ENCODE assay signal across 34 cellular contexts in genomic region chr18:36714476-36714875, GRCh38.
DNase-seq lines count a peak whose midpoint lies in the region; ATAC-seq and TF ChIP-seq lines count a peak whose summit lies in the region.
"Had no signal": no experiment of that assay in that cellular context is flagged by ENCODE, and none has a peak within 500 bp of the region (broad histone marks: within the 10 kb centered on the region; RNA-seq: fewer than 3 reads in every experiment).

No MANE protein-coding gene starts in this region.

- TF ChIP-seq CTCF in GM10266 (IDR thresholded peaks at IDR 0.05; ENCODE audit: control insufficient read depth, insufficient read depth, low read depth, missing control alignments) = peak; percentile 3
- peak; percentile 12 for TF ChIP-seq CTCF in RWPE2 (IDR thresholded peaks at IDR 0.05; ENCODE audit: poor library complexity, severe bottlenecking)
- peak; percentile 25 for TF ChIP-seq CTCF in epithelial cell of proximal tubule (conservative IDR thresholded peaks at IDR 0.05; ENCODE audit: low read depth, low read length)
- peak; percentile 31 for TF ChIP-seq CTCF in type B pancreatic cell (conservative IDR thresholded peaks at IDR 0.05)

- H3K27ac ChIP-seq in RWPE2 (ENCODE audit: poor library complexity, severe bottlenecking) = no peak overlapping the region
- H3K27ac ChIP-seq in SJCRH30 = no peak overlapping the region
- H3K27ac ChIP-seq: coronary artery, hepatocyte, lower lobe of right lung, prostate gland, sigmoid colon, thyroid gland had no signal

- no peak overlapping the region for H3K4me3 Mint-ChIP-seq in type B pancreatic cell
- H3K4me3 Mint-ChIP-seq: activated CD4-positive, alpha-beta memory T cell treated with anti-CD3 and anti-CD28 coated beads for 36 hours; activated naive CD4-positive, alpha-beta T cell treated with anti-CD3 and anti-CD28 coated beads, Interleukin-2, amount 50 U/mL, for 24 hours; activated T-helper 1 cell treated with anti-CD3 and anti-CD28 coated beads, Interleukin-12 subunit alpha, Interleukin-12 subunit beta, Interleukin-2, Interleukin-4 antibody, amounts not matched to agents 30 ng/mL and 10 ng/mL and 1 ng/mL, durations not matched to agents 14 hours and 24 hours and 36 hours; naive thymus-derived CD4-positive, alpha-beta T cell; T-helper 17 cell had no signal

- H3K4me3 ChIP-seq in RWPE2 (ENCODE audit: severe bottlenecking) (no peak overlapping the region), epithelial cell of proximal tubule (ENCODE audit: low read depth, low read length) (no peak overlapping the region), SJCRH30 (no peak overlapping the region)
- H3K4me3 ChIP-seq: coronary artery, hepatocyte, lower lobe of right lung, MG63, prostate gland, sigmoid colon, thyroid gland had no signal

- H3K9me3 Mint-ChIP-seq in type B pancreatic cell = no peaks in the 10 kb centered on the region
- H3K9me3 Mint-ChIP-seq: activated CD4-positive, alpha-beta memory T cell treated with anti-CD3 and anti-CD28 coated beads for 36 hours; activated naive CD4-positive, alpha-beta T cell treated with anti-CD3 and anti-CD28 coated beads, Interleukin-2, amount 50 U/mL, for 24 hours; activated T-helper 1 cell treated with anti-CD3 and anti-CD28 coated beads, Interleukin-12 subunit alpha, Interleukin-12 subunit beta, Interleukin-2, Interleukin-4 antibody, amounts not matched to agents 30 ng/mL and 10 ng/mL and 1 ng/mL, durations not matched to agents 14 hours and 24 hours and 36 hours; naive thymus-derived CD4-positive, alpha-beta T cell had no signal

- no peaks in the 10 kb centered on the region for H3K4me1 Mint-ChIP-seq in type B pancreatic cell (ENCODE audit: unreplicated experiment)
- H3K4me1 Mint-ChIP-seq: activated naive CD4-positive, alpha-beta T cell treated with anti-CD3 and anti-CD28 coated beads, Interleukin-2, amount 50 U/mL, for 24 hours; naive thymus-derived CD4-positive, alpha-beta T cell; T-helper 17 cell had no signal

- no peaks in the 10 kb centered on the region for H3K27me3 Mint-ChIP-seq in type B pancreatic cell

- ATAC-seq in RWPE2 (ENCODE audit: low read depth) = no peak
- ATAC-seq: lower lobe of right lung; naive thymus-derived CD4-positive, alpha-beta T cell; PC-3; Right ventricle myocardium inferior; SK-N-SH treated with all-trans-retinoic acid at 6 μM for 48 hours; T-helper 17 cell had no signal

- DNase-seq in GM10266 (ENCODE audit: extremely low spot score) = no peak
- no peak for DNase-seq in RWPE2 (ENCODE audit: low spot score)
- DNase-seq in epithelial cell of proximal tubule (ENCODE audit: low read depth) = no peak
- DNase-seq in type B pancreatic cell (ENCODE audit: extremely low spot score, unreplicated experiment) = no peak
- no peak for DNase-seq in SJCRH30
- DNase-seq in activated gamma-delta T cell (lab: John Stamatoyannopoulos, UW) = no peak
- no peak for DNase-seq in NCI-H1105 (lab: John Stamatoyannopoulos, UW)
- DNase-seq: activated CD4-positive, alpha-beta memory T cell treated with anti-CD3 and anti-CD28 coated beads for 36 hours; activated CD4-positive, CD25-positive, alpha-beta regulatory T cell treated with anti-CD3 and anti-CD28 coated beads, Interleukin-2, amount 50 U/mL, for 72 hours; amygdala; DMS79; effector CD8-positive, alpha-beta T cell; erythroblast; GDM1; KG1; lower lobe of right lung; MG63; naive thymus-derived CD4-positive, alpha-beta T cell; NCI-H1105 treated with DMSO at 0.1 percent for 48 hours; NCI-H2029; NCI-H524 treated with DMSO at 0.1 percent for 48 hours; nucleus accumbens; PC-3; sigmoid colon; stimulated activated CD4-positive, alpha-beta T cell treated with anti-CD3 and anti-CD28 coated beads, Interleukin-4, amount 100 ng/mL, for 24 hours; T-helper 17 cell; thyroid gland had no signal

- no peaks in the 10 kb centered on the region for H3K36me3 Mint-ChIP-seq in type B pancreatic cell
- H3K36me3 Mint-ChIP-seq: activated CD4-positive, alpha-beta memory T cell treated with anti-CD3 and anti-CD28 coated beads for 36 hours; activated naive CD4-positive, alpha-beta T cell treated with anti-CD3 and anti-CD28 coated beads, Interleukin-2, amount 50 U/mL, for 24 hours; naive thymus-derived CD4-positive, alpha-beta T cell had no signal

- H3K27ac Mint-ChIP-seq in type B pancreatic cell = no peak overlapping the region
- H3K27ac Mint-ChIP-seq: activated CD4-positive, alpha-beta memory T cell treated with anti-CD3 and anti-CD28 coated beads for 36 hours; activated naive CD4-positive, alpha-beta T cell treated with anti-CD3 and anti-CD28 coated beads, Interleukin-2, amount 50 U/mL, for 24 hours; activated T-helper 1 cell treated with anti-CD3 and anti-CD28 coated beads, Interleukin-12 subunit alpha, Interleukin-12 subunit beta, Interleukin-2, Interleukin-4 antibody, amounts not matched to agents 30 ng/mL and 10 ng/mL and 1 ng/mL, durations not matched to agents 14 hours and 24 hours and 36 hours; naive thymus-derived CD4-positive, alpha-beta T cell; T-helper 17 cell had no signal

- H3K4me1 ChIP-seq in RWPE2 (ENCODE audit: insufficient read depth, poor library complexity, severe bottlenecking) = peaks cover 10% of the 10 kb centered on the region
- H3K4me1 ChIP-seq in SJCRH30 = no peaks in the 10 kb centered on the region
- H3K4me1 ChIP-seq: lower lobe of right lung, prostate gland, thyroid gland had no signal

- H3K27me3 ChIP-seq in RWPE2 (ENCODE audit: insufficient read depth, poor library complexity, severe bottlenecking) (no peaks in the 10 kb centered on the region), SJCRH30 (no peaks in the 10 kb centered on the region)
- H3K27me3 ChIP-seq: hepatocyte, MG63, sigmoid colon, thyroid gland had no signal

- H3K36me3 ChIP-seq in RWPE2 (ENCODE audit: low read depth) (0 out of 2 replicates have a peak, but pooled peaks cover 4% of the 10 kb centered on the region), SJCRH30 (no peaks in the 10 kb centered on the region)
- H3K36me3 ChIP-seq: lower lobe of right lung, MG63, prostate gland, thyroid gland had no signal

- H3K9me3 ChIP-seq in RWPE2 (ENCODE audit: severe bottlenecking) (no peaks in the 10 kb centered on the region), SJCRH30 (replicated peaks) (no peaks in the 10 kb centered on the region)
- H3K9me3 ChIP-seq: lower lobe of right lung, MG63, prostate gland, sigmoid colon, thyroid gland had no signal
